ENCODE assay signal across 12 cellular contexts in the genomic region with DNA sequence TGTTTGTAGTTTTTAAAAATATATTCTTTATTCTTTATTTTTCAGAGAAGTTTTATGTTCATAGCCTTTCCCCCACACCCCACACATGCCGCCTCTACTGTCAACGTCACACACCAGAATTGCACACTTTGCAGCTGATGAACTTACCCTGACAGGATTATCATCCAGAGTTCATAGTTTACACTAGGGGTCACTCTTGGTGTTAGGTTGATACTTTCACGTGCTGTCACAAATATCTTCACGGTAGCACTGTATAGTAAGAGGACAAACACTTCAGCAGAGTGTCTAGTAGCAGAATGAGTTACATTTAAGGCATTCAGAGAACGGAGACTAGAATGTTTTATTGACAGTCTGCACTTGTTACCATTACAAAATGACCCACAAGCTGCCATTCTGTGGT. TPM values are rescaled to one million over a fixed set of nuclear protein-coding genes. Genes with fewer than 3 reads are reported as not detected.
A peak's percentile ranks its signal among the peaks of the same experiment; 100 is the strongest.
DNase-seq lines count a peak whose midpoint lies in the region; ATAC-seq, FAIRE-seq and TF ChIP-seq lines count a peak whose summit lies in the region.
"Had no signal": no experiment of that assay in that cellular context is flagged by ENCODE, and none has a peak within 500 bp of the region (broad histone marks: within the 10 kb centered on the region; RNA-seq: fewer than 3 reads in every experiment).

No MANE protein-coding gene starts in this region.

- H3K4me3 ChIP-seq in tibial artery = no peak overlapping the region

- H3K9me3 Mint-ChIP-seq in HFFc6 = peaks cover 4% of the 10 kb centered on the region; the same call in 1 of the 2 replicates

- no peaks in the 10 kb centered on the region for H3K9me3 ChIP-seq in tibial artery

- no peak for ATAC-seq in GM21367 (IDR thresholded peaks at IDR 0.05; ENCODE audit: unreplicated experiment)

- H3K27me3 ChIP-seq in tibial artery = peaks cover 0 to 8% of the 10 kb centered on the region in 2 donors

- peaks cover 4% of the 10 kb centered on the region; the same call in 1 of the 2 replicates for H3K27me3 Mint-ChIP-seq in HFFc6 (ENCODE audit: insufficient read depth)

- H3K27ac ChIP-seq in tibial artery = no peak overlapping the region

- no peak overlapping the region for H3K27ac Mint-ChIP-seq in HFFc6

- H3K4me3 Mint-ChIP-seq in HFFc6 = no peak overlapping the region

- peak; percentile 1 for TF ChIP-seq CTCF in D721Med (IDR thresholded peaks at IDR 0.05; ENCODE audit: insufficient read depth, missing control alignments)
- TF ChIP-seq CTCF in HFFc6 (IDR thresholded peaks at IDR 0.05) = no peak
- TF ChIP-seq CTCF in tibial artery (IDR thresholded peaks at IDR 0.05) = no peak

- H3K36me3 Mint-ChIP-seq in HFFc6 (ENCODE audit: low read depth) = no peaks in the 10 kb centered on the region

- DNase-seq in D721Med (ENCODE audit: insufficient read length, low spot score) (no peak), HFFc6 (peak; percentile 2), RPMI8226 (peak; percentile 33), left kidney (ENCODE audit: low read depth, low spot score) (peak; percentile 8), tibial artery (no peak), globus pallidus (ENCODE audit: low spot score) (no peak)
- no peak for DNase-seq in stimulated activated CD4-positive, alpha-beta T cell treated with anti-CD3 and anti-CD28 coated beads, Interleukin-2, amount 100 ng/mL, for 24 hours
- DNase-seq: activated effector memory CD4-positive, alpha-beta T cell treated with Interleukin-2 at 50 U/mL for 16 hours; stimulated activated CD4-positive, alpha-beta T cell treated with anti-CD3 and anti-CD28 coated beads, Interleukin-4, amount 100 ng/mL, for 4 hours had no signal

- H3K36me3 ChIP-seq in tibial artery = no peaks in the 10 kb centered on the region

- no peaks in the 10 kb centered on the region for H3K4me1 Mint-ChIP-seq in HFFc6 (ENCODE audit: low read depth)

- FAIRE-seq in D721Med (lab: Jason Lieb, UNC) = no peak
- FAIRE-seq: endometrium had no signal

- H3K4me1 ChIP-seq in tibial artery = no peaks in the 10 kb centered on the region

- intact Hi-C loops in tibial artery (cut with DNase I; ENCODE audit: low total_unique reads) = no loop called here

RNA-seq across cellular contexts. Expression of a gene that starts 5.2 kb away (rescaled TPM):
- total RNA-seq in HFFc6 (2021; fragmentation: NEBNext Ultra II Directional; extraction: Animal tissue kit (Norgen Biotek cat#: 25700)) = not detected
- total RNA-seq: mucosa of gallbladder had no signal

RNA-seq across cellular contexts. Expression of a gene that starts 20.8 kb away (rescaled TPM):
- total RNA-seq in HFFc6 (2021; fragmentation: NEBNext Ultra II Directional; extraction: Animal tissue kit (Norgen Biotek cat#: 25700)) = not detected
- total RNA-seq: mucosa of gallbladder had no signal

RNA-seq across cellular contexts. Expression of a gene that starts 30.8 kb away (rescaled TPM):
- not detected for total RNA-seq in HFFc6 (2021; fragmentation: NEBNext Ultra II Directional; extraction: Animal tissue kit (Norgen Biotek cat#: 25700))
- total RNA-seq: mucosa of gallbladder had no signal

RNA-seq across cellular contexts. Expression of a gene that starts 48.6 kb away (rescaled TPM):
- not detected for total RNA-seq in HFFc6 (2021; fragmentation: NEBNext Ultra II Directional; extraction: Animal tissue kit (Norgen Biotek cat#: 25700))
- total RNA-seq: mucosa of gallbladder had no signal

RNA-seq across cellular contexts. Expression of a gene that starts 50.7 kb away (rescaled TPM):
- not detected for total RNA-seq in HFFc6 (2021; fragmentation: NEBNext Ultra II Directional; extraction: Animal tissue kit (Norgen Biotek cat#: 25700))

Comparison
In these comparisons a context has a peak if more than half of its experiments do, and no peak if none do; other contexts are left out.
1. DNase-seq: peak in HFFc6 (single experiment), RPMI8226 (single experiment) and left kidney (single experiment); none in D721Med (single experiment), tibial artery (0 of 2), globus pallidus (single experiment) and stimulated activated CD4-positive, alpha-beta T cell treated with anti-CD3 and anti-CD28 coated beads, Interleukin-2, amount 100 ng/mL, for 24 hours (0 of 2).